Comparison of ENCODE assay signal across 8 cellular contexts in the genomic region with DNA sequence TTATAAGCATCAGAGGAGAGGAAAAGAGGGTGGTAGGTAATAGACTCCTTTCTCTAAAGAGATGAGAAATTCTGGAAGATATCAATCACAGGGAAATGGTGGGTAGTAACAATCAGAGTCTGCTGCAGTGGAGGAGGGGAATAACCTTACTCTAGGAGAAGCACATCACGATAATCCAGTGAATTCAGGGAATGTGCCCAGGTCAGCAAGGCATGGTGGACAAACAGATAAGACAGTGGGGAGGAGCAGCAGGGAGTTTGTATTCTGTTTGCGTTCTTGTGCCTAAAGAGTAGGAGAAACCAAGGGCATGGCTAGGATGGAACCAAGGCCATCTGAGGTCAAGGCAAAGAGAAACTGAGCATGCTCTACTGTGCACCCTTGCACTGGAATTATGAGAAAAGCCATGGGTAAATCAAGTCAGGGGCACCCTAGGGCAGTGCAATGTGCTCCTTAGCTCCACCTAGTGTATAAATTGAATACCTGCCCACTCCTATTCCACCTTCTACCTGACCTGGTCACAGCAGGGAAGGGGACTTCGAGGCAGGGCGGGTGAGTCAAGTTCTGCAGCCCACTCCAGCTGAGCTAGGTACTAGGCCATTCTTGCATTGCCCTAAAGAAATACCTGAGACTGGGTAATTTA. TPM values are rescaled to one million over a fixed set of nuclear protein-coding genes. Genes with fewer than 3 reads are reported as not detected.
DNase-seq lines count a peak whose midpoint lies in the region; ATAC-seq and TF ChIP-seq lines count a peak whose summit lies in the region.

No MANE protein-coding gene starts in this region.

- H3K4me1 Mint-ChIP-seq in CD8-positive, alpha-beta memory T cell = peaks cover 14 to 60% (median 16%) of the 10 kb centered on the region in 3 donors

- H3K79me2 ChIP-seq in OCI-LY1 (ENCODE audit: insufficient read depth, low read length) = no peaks in the 10 kb centered on the region

- H3K9ac ChIP-seq in OCI-LY1 (ENCODE audit: low read length) = no peak overlapping the region

- DNase-seq in A673 (ENCODE audit: low spot score) = no peak
- DNase-seq in germinal center (ENCODE audit: low spot score) = peak; percentile 23
- DNase-seq in CD8-positive, alpha-beta memory T cell = no peak
- no peak for DNase-seq in G401 (ENCODE audit: low spot score)
- no peak for DNase-seq in GM19238 (ENCODE audit: insufficient read length, low spot score)
- no peak for DNase-seq in amniotic stem cell (lab: John Stamatoyannopoulos, UW)

- peak; percentile 41 for ATAC-seq in GM18868 (IDR thresholded peaks at IDR 0.05; ENCODE audit: unreplicated experiment)

- H3K27me3 ChIP-seq in A673 (replicated peaks; ENCODE audit: insufficient read depth, low read depth, low read length, poor library complexity) = no peaks in the 10 kb centered on the region
- no peaks in the 10 kb centered on the region for H3K27me3 ChIP-seq in OCI-LY1 (ENCODE audit: insufficient read depth, low read length)
- no peaks in the 10 kb centered on the region for H3K27me3 ChIP-seq in CD8-positive, alpha-beta memory T cell (ENCODE audit: insufficient read depth, low read length, poor library complexity, severe bottlenecking)

- H2AFZ ChIP-seq in OCI-LY1 (ENCODE audit: low read length) = no peak overlapping the region

- H3K4me3 Mint-ChIP-seq in CD8-positive, alpha-beta memory T cell = no peak overlapping the region

- H3K4me2 ChIP-seq in OCI-LY1 (ENCODE audit: low read length) = no peak overlapping the region

- TF ChIP-seq CTCF in A673 (conservative IDR thresholded peaks at IDR 0.05; ENCODE audit: low read depth, low read length) = peak; percentile 61
- TF ChIP-seq CTCF in OCI-LY1 (IDR thresholded peaks at IDR 0.05; ENCODE audit: low read length) = peak; percentile 60

- POLR2A ChIA-PET in A673 (lab: Charles Lee; ENCODE audit: low non-redundant PET) = no interaction called here
- POLR2A ChIA-PET in CD8-positive, alpha-beta memory T cell (lab: Charles Lee) = interaction anchor here (0.9 kb wide), 1 partner anchor 33 kb away, joined by 3 read pairs; no protein-coding TSS in a partner anchor

- in situ Hi-C loops in G401 (cut with HindIII; ENCODE audit: low sequenced_read_pairs) = no loop called here

- H3K36me3 Mint-ChIP-seq in CD8-positive, alpha-beta memory T cell = peaks cover 13 to 31% (median 20%) of the 10 kb centered on the region in 3 donors

- H3K27ac Mint-ChIP-seq in CD8-positive, alpha-beta memory T cell = peak overlapping the region in 3 of 8 donors; percentile 20 to 35 (median 34)

- H3K9me2 ChIP-seq in OCI-LY1 (ENCODE audit: low read depth, low read length) = no peaks in the 10 kb centered on the region

- BruUV-seq in A673 (replicated peaks; lab: Mats Ljungman, UMichigan) = no TSS peak

- no peaks in the 10 kb centered on the region for H3F3A ChIP-seq in OCI-LY1 (ENCODE audit: insufficient read depth, low read length)

- CTCF ChIA-PET in A673 (lab: Charles Lee) = no interaction called here
- CTCF ChIA-PET in CD8-positive, alpha-beta memory T cell (lab: Charles Lee) = interaction anchor here (1.3 kb wide), 2 partner anchors 11 to 15 kb away, joined by 3 read pairs; no protein-coding TSS in a partner anchor

- H3K36me3 ChIP-seq in A673 (ENCODE audit: insufficient read depth, low read length, poor library complexity, severe bottlenecking) = no peaks in the 10 kb centered on the region
- no peaks in the 10 kb centered on the region for H3K36me3 ChIP-seq in OCI-LY1 (ENCODE audit: insufficient read depth, low read length)
- H3K36me3 ChIP-seq in CD8-positive, alpha-beta memory T cell (ENCODE audit: insufficient read depth, low read length) = no peaks in the 10 kb centered on the region

- no peaks in the 10 kb centered on the region for H4K20me1 ChIP-seq in OCI-LY1 (ENCODE audit: insufficient read depth, low read length)

- no peaks in the 10 kb centered on the region for H3K27me3 Mint-ChIP-seq in CD8-positive, alpha-beta memory T cell

- H3K27ac ChIP-seq in A673 (ENCODE audit: low read depth, low read length, poor library complexity, severe bottlenecking) = no peak overlapping the region
- no peak overlapping the region for H3K27ac ChIP-seq in OCI-LY1 (ENCODE audit: low read depth, low read length, poor library complexity, severe bottlenecking)
- H3K27ac ChIP-seq in CD8-positive, alpha-beta memory T cell (ENCODE audit: low read depth, low read length) = no peak overlapping the region

- H3K4me1 ChIP-seq in A673 (ENCODE audit: insufficient read depth, low read length, poor library complexity, severe bottlenecking) (no peaks in the 10 kb centered on the region), OCI-LY1 (ENCODE audit: insufficient read depth, low read length, severe bottlenecking) (peaks cover 4% of the 10 kb centered on the region)
- no peaks in the 10 kb centered on the region for H3K4me1 ChIP-seq in CD8-positive, alpha-beta memory T cell (ENCODE audit: insufficient read depth, low read length)

- H3K4me3 ChIP-seq in A673 (ENCODE audit: low read depth, low read length, poor library complexity, severe bottlenecking) (no peak overlapping the region), OCI-LY1 (ENCODE audit: low read depth, low read length, poor library complexity, severe bottlenecking) (no peak overlapping the region)
- H3K4me3 ChIP-seq in CD8-positive, alpha-beta memory T cell (ENCODE audit: low read length) = no peak overlapping the region

- intact Hi-C loops in A673 (cut with micrococcal nuclease; ENCODE audit: unreplicated experiment) = no loop called here

- H3K9me3 ChIP-seq in A673 (ENCODE audit: low read depth, low read length, poor library complexity, severe bottlenecking) (no peaks in the 10 kb centered on the region), OCI-LY1 (ENCODE audit: low read length) (no peaks in the 10 kb centered on the region)
- no peaks in the 10 kb centered on the region for H3K9me3 ChIP-seq in CD8-positive, alpha-beta memory T cell (ENCODE audit: low read length)

- no peaks in the 10 kb centered on the region for H3K9me3 Mint-ChIP-seq in CD8-positive, alpha-beta memory T cell

RNA-seq across cellular contexts. Expression of gene RETREG1, which starts 31.6 kb away (rescaled TPM):
- 5.1 and 5.7 TPM in 2 replicates for total RNA-seq in A673 (2021)
- 10 to 100 TPM; 11.4 to 12.1 TPM for total RNA-seq in CD8-positive, alpha-beta memory T cell
- 48.1 TPM for polyA plus RNA-seq in CD8-positive, alpha-beta memory T cell
- total RNA-seq in G401 (2014; rRNA removed; shearing (Covaris generic)) = not detected in 2 replicates
